ENCODE assay signal across 17 cellular contexts in the genomic region with DNA sequence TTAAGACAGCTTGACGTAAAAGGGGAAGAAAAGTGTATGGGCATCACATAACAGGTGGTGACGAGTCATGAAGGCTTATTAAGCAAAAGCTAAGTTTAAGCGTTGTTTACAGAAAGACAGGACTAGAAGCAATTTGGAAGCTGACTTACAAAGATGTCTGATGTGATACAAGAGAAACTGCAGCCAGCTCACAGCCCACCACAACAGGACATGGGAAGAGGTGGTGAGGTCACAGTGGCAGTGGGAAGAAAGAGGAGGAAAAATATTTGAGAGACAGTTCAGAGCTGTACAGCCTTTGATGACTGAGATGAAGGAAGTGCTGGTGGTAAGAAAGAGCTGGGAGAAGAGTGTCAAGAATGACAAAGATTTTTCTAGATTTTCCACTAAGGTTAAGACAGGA.
DNase-seq lines count a peak whose midpoint lies in the region; ATAC-seq lines count a peak whose summit lies in the region.
"Had no signal": no experiment of that assay in that cellular context is flagged by ENCODE, and none has a peak within 500 bp of the region (broad histone marks: within the 10 kb centered on the region; RNA-seq: fewer than 3 reads in every experiment).

No MANE protein-coding gene starts in this region.

- intact Hi-C loops in Right ventricle myocardium inferior (cut with DNase I) = loop anchor here (10.0 kb wide), 1 partner anchor 102 kb away; no protein-coding TSS in a partner anchor

- H3K27ac Mint-ChIP-seq in activated naive CD4-positive, alpha-beta T cell treated with anti-CD3 and anti-CD28 coated beads, Interleukin-2, amount 50 U/mL, for 24 hours = peak overlapping the region; percentile 78
- peak overlapping the region; percentile 21 for H3K27ac Mint-ChIP-seq in central memory CD8-positive, alpha-beta T cell (ENCODE audit: low read depth)
- peak overlapping the region; percentile 59 for H3K27ac Mint-ChIP-seq in stimulated activated naive CD8-positive, alpha-beta T cell treated with anti-CD3 and anti-CD28 coated beads, Interleukin-15, Interleukin-2, amounts not matched to agents 100 ng/mL and 50 ng/mL, for 24 hours

- peaks cover 83% of the 10 kb centered on the region for H3K4me1 Mint-ChIP-seq in activated naive CD4-positive, alpha-beta T cell treated with anti-CD3 and anti-CD28 coated beads, Interleukin-2, amount 50 U/mL, for 24 hours
- peaks cover 66% of the 10 kb centered on the region for H3K4me1 Mint-ChIP-seq in central memory CD8-positive, alpha-beta T cell
- peaks cover 76% of the 10 kb centered on the region for H3K4me1 Mint-ChIP-seq in stimulated activated naive CD8-positive, alpha-beta T cell treated with anti-CD3 and anti-CD28 coated beads, Interleukin-15, Interleukin-2, amounts not matched to agents 100 ng/mL and 50 ng/mL, for 24 hours (ENCODE audit: low read depth)

- peak overlapping the region; percentile 38 for H3K4me3 Mint-ChIP-seq in activated naive CD4-positive, alpha-beta T cell treated with anti-CD3 and anti-CD28 coated beads, Interleukin-2, amount 50 U/mL, for 24 hours
- H3K4me3 Mint-ChIP-seq in central memory CD8-positive, alpha-beta T cell = no peak overlapping the region
- no peak overlapping the region for H3K4me3 Mint-ChIP-seq in stimulated activated naive CD8-positive, alpha-beta T cell treated with anti-CD3 and anti-CD28 coated beads, Interleukin-15, Interleukin-2, amounts not matched to agents 100 ng/mL and 50 ng/mL, for 24 hours

- peaks cover 5% of the 10 kb centered on the region for H3K36me3 Mint-ChIP-seq in activated naive CD4-positive, alpha-beta T cell treated with anti-CD3 and anti-CD28 coated beads, Interleukin-2, amount 50 U/mL, for 24 hours
- H3K36me3 Mint-ChIP-seq in central memory CD8-positive, alpha-beta T cell (ENCODE audit: insufficient read depth) = peaks cover 11% of the 10 kb centered on the region
- H3K36me3 Mint-ChIP-seq in stimulated activated naive CD8-positive, alpha-beta T cell treated with anti-CD3 and anti-CD28 coated beads, Interleukin-15, Interleukin-2, amounts not matched to agents 100 ng/mL and 50 ng/mL, for 24 hours (ENCODE audit: low read depth) = peaks cover 19% of the 10 kb centered on the region

- ATAC-seq in central memory CD8-positive, alpha-beta T cell (replicated peaks; ENCODE audit: extremely low read depth, poor library complexity, severe bottlenecking) = no peak
- ATAC-seq in GM19023 (IDR thresholded peaks at IDR 0.05; ENCODE audit: unreplicated experiment) (no peak), Right ventricle myocardium inferior (no peak)
- ATAC-seq: pancreas had no signal

- DNase-seq in activated naive CD4-positive, alpha-beta T cell (lab: John Stamatoyannopoulos, UW) = no peak
- DNase-seq in NAMALWA (ENCODE audit: low spot score) = peak; percentile 16
- DNase-seq in central memory CD8-positive, alpha-beta T cell (ENCODE audit: low spot score in 2 of 2) = no peak
- no peak for DNase-seq in LoVo (ENCODE audit: low spot score)
- no peak for DNase-seq in Right ventricle myocardium inferior (ENCODE audit: missing footprints)
- DNase-seq: activated CD4-positive, alpha-beta T cell treated with anti-CD3 and anti-CD28 coated beads, Interleukin-2, amount 50 U/mL, for 1 hour; Caco-2; esophagus squamous epithelium; kidney glomerular epithelial cell; NCI-H1436 treated with DMSO at 0.1 percent for 48 hours; NCI-H345; pancreas; SHP77 treated with DMSO at 0.1 percent for 48 hours; T1000 had no signal

- H3K27me3 Mint-ChIP-seq in activated naive CD4-positive, alpha-beta T cell treated with anti-CD3 and anti-CD28 coated beads, Interleukin-2, amount 50 U/mL, for 24 hours = no peaks in the 10 kb centered on the region
- no peaks in the 10 kb centered on the region for H3K27me3 Mint-ChIP-seq in central memory CD8-positive, alpha-beta T cell
- H3K27me3 Mint-ChIP-seq in stimulated activated naive CD8-positive, alpha-beta T cell treated with anti-CD3 and anti-CD28 coated beads, Interleukin-15, Interleukin-2, amounts not matched to agents 100 ng/mL and 50 ng/mL, for 24 hours = no peaks in the 10 kb centered on the region

- no peaks in the 10 kb centered on the region for H3K9me3 Mint-ChIP-seq in activated naive CD4-positive, alpha-beta T cell treated with anti-CD3 and anti-CD28 coated beads, Interleukin-2, amount 50 U/mL, for 24 hours
- H3K9me3 Mint-ChIP-seq in central memory CD8-positive, alpha-beta T cell = no peaks in the 10 kb centered on the region
- H3K9me3 Mint-ChIP-seq in stimulated activated naive CD8-positive, alpha-beta T cell treated with anti-CD3 and anti-CD28 coated beads, Interleukin-15, Interleukin-2, amounts not matched to agents 100 ng/mL and 50 ng/mL, for 24 hours = no peaks in the 10 kb centered on the region

Comparison
In these comparisons a context has a peak if more than half of its experiments do, and no peak if none do; other contexts are left out.
1. H3K27ac Mint-ChIP-seq: peak in every context shown above with its lines; median percentile 78 in activated naive CD4-positive, alpha-beta T cell treated with anti-CD3 and anti-CD28 coated beads, Interleukin-2, amount 50 U/mL, for 24 hours; 59 in stimulated activated naive CD8-positive, alpha-beta T cell treated with anti-CD3 and anti-CD28 coated beads, Interleukin-15, Interleukin-2, amounts not matched to agents 100 ng/mL and 50 ng/mL, for 24 hours; 21 in central memory CD8-positive, alpha-beta T cell.